In genomic region chr19:39093761-39094160, GRCh38 we compare ENCODE assay signal across 15 cellular contexts. TPM values are rescaled to one million over a fixed set of nuclear protein-coding genes. Genes with fewer than 3 reads are reported as not detected.
DNase-seq lines count a peak whose midpoint lies in the region; ATAC-seq, FAIRE-seq and TF ChIP-seq lines count a peak whose summit lies in the region.
"Had no signal": no experiment of that assay in that cellular context is flagged by ENCODE, and none has a peak within 500 bp of the region (broad histone marks: within the 10 kb centered on the region; RNA-seq: fewer than 3 reads in every experiment).

No MANE protein-coding gene starts in this region.

- no peaks in the 10 kb centered on the region for H3K79me2 ChIP-seq in K562 (ENCODE audit: control insufficient read depth, insufficient read depth, low read length)

- ATAC-seq in activated CD8-positive, alpha-beta T cell treated with anti-CD3 and anti-CD28 coated beads for 36 hours = no peak
- ATAC-seq in activated CD8-positive, alpha-beta T cell treated with anti-CD3 and anti-CD28 coated beads, Interleukin-2, amount 10 ng/mL, durations not matched to agents 7 days and 5 days = no peak
- ATAC-seq in K562 (no peak), left colon (no peak), HG02678 (IDR thresholded peaks at IDR 0.05; ENCODE audit: unreplicated experiment) (no peak)

- no peak overlapping the region for H2AFZ ChIP-seq in K562 (ENCODE audit: low read depth, low read length)

- no peaks in the 10 kb centered on the region for H3K9me1 ChIP-seq in K562 (ENCODE audit: control insufficient read depth, insufficient read depth, low read length)

- no peak overlapping the region for H3K27ac ChIP-seq in K562 (ENCODE audit: extremely low read depth, low read depth, low read length)
- no peak overlapping the region for H3K27ac ChIP-seq in small intestine (ENCODE audit: low read depth in 1 of 2, low read length in 1 of 2)
- H3K27ac ChIP-seq: ascending aorta, thoracic aorta had no signal

- peak overlapping the region; percentile 2 for H3K27ac Mint-ChIP-seq in activated CD8-positive, alpha-beta T cell treated with anti-CD3 and anti-CD28 coated beads for 36 hours
- H3K27ac Mint-ChIP-seq in activated CD8-positive, alpha-beta T cell treated with anti-CD3 and anti-CD28 coated beads, Interleukin-2, amount 10 ng/mL, durations not matched to agents 7 days and 5 days = no peak overlapping the region

- no peak for TF ChIP-seq EP300 in K562 (IDR thresholded peaks at IDR 0.05; ENCODE audit: low read length)

- H3K9me3 ChIP-seq in K562 (replicated peaks; ENCODE audit: control insufficient read depth, insufficient read depth, low read depth, low read length) (no peaks in the 10 kb centered on the region), small intestine (ENCODE audit: control insufficient read depth, low read depth) (no peaks in the 10 kb centered on the region)
- H3K9me3 ChIP-seq: ascending aorta, thoracic aorta had no signal

- H3K4me1 ChIP-seq in K562 (replicated peaks in 1 of 2; ENCODE audit: control insufficient read depth in 2 of 2, insufficient read depth in 2 of 2, low read length in 2 of 2) (no peaks in the 10 kb centered on the region), small intestine (ENCODE audit: control insufficient read depth in 2 of 2, insufficient read depth in 1 of 2, low read depth in 1 of 2, low read length in 1 of 2) (peaks cover 0 to 2% of the 10 kb centered on the region in 2 donors)
- H3K4me1 ChIP-seq: ascending aorta had no signal

- FAIRE-seq in K562 (lab: Jason Lieb, UNC) (no peak), small intestine (lab: Jason Lieb, UNC) (no peak)
- FAIRE-seq: kidney had no signal

- CTCF ChIA-PET in activated CD8-positive, alpha-beta T cell treated with anti-CD3 and anti-CD28 coated beads for 36 hours (lab: Charles Lee) = no interaction called here
- CTCF ChIA-PET in activated CD8-positive, alpha-beta T cell treated with anti-CD3 and anti-CD28 coated beads, Interleukin-2, amount 10 ng/mL, durations not matched to agents 7 days and 5 days (lab: Charles Lee) = interaction anchor here (1.3 kb wide), 1 partner anchor 14 kb away, joined by 3 read pairs; no protein-coding TSS in a partner anchor
- CTCF ChIA-PET in K562 (lab: Yijun Ruan, JAX; ENCODE audit: low intra/inter-chr PET ratio) = no interaction called here

- WGBS in K562 (ENCODE audit: insufficient coverage, low coverage, missing lambda C conversion rate) = 0% methylated on average over 3 of the region's 3 CpGs
- whole genome bisulfite sequencing in small intestine, 3 donors = 56 to 81% (median 65%) methylated on average over 3 of the region's 3 CpGs

- in situ Hi-C loops in K562 (cut with MboI) = no loop called here

- H3K27me3 ChIP-seq in K562 (ENCODE audit: control insufficient read depth in 2 of 2, insufficient read depth in 2 of 2, low read length in 2 of 2) = peaks cover 16 to 32% of the 10 kb centered on the region in 2 experiments; a peak in 4 of 5 replicates
- H3K27me3 ChIP-seq in small intestine (ENCODE audit: control insufficient read depth in 2 of 2, insufficient read depth in 2 of 2, low read length in 2 of 2) = no peaks in the 10 kb centered on the region

- no peak overlapping the region for H3K4me2 ChIP-seq in K562 (ENCODE audit: insufficient read depth, low read length)

- POLR2A ChIA-PET in activated CD8-positive, alpha-beta T cell treated with anti-CD3 and anti-CD28 coated beads for 36 hours (lab: Charles Lee) = no interaction called here
- POLR2A ChIA-PET in activated CD8-positive, alpha-beta T cell treated with anti-CD3 and anti-CD28 coated beads, Interleukin-2, amount 10 ng/mL, durations not matched to agents 7 days and 5 days (lab: Charles Lee) = no interaction called here
- POLR2A ChIA-PET in K562 (lab: Yijun Ruan, JAX) = no interaction called here

- no peaks in the 10 kb centered on the region for H4K20me1 ChIP-seq in K562 (replicated peaks; ENCODE audit: control insufficient read depth, insufficient read depth, low read length)

- H3K36me3 Mint-ChIP-seq in activated CD8-positive, alpha-beta T cell treated with anti-CD3 and anti-CD28 coated beads for 36 hours (ENCODE audit: low read depth) = no peaks in the 10 kb centered on the region
- H3K36me3 Mint-ChIP-seq in activated CD8-positive, alpha-beta T cell treated with anti-CD3 and anti-CD28 coated beads, Interleukin-2, amount 10 ng/mL, durations not matched to agents 7 days and 5 days (ENCODE audit: low read depth) = no peaks in the 10 kb centered on the region

- H3K9ac ChIP-seq in K562 (ENCODE audit: insufficient read depth in 1 of 2, low read depth in 2 of 2, low read length in 2 of 2) = no peak overlapping the region

- TF ChIP-seq CTCF in activated CD8-positive, alpha-beta T cell treated with anti-CD3 and anti-CD28 coated beads for 36 hours (IDR thresholded peaks at IDR 0.05) = no peak
- TF ChIP-seq CTCF in NB4 (IDR thresholded peaks at IDR 0.05; ENCODE audit: low read depth, low read length) = no peak
- TF ChIP-seq CTCF in K562 (IDR thresholded peaks at IDR 0.05 in 2 of 3, conservative IDR thresholded peaks at IDR 0.05 in 1 of 3; ENCODE audit: insufficient read depth in 2 of 3, low read depth in 1 of 3, low read length in 3 of 3) = no peak

- BruUV-seq in K562 (replicated peaks; lab: Mats Ljungman, UMichigan) = no TSS peak

- H3K36me3 ChIP-seq in K562 (ENCODE audit: control insufficient read depth, insufficient read depth, low read length) = no peaks in the 10 kb centered on the region
- H3K36me3 ChIP-seq in small intestine (ENCODE audit: control insufficient read depth in 2 of 2, insufficient read depth in 2 of 2, low read length in 2 of 2) = no peaks in the 10 kb centered on the region
- H3K36me3 ChIP-seq: ascending aorta, thoracic aorta had no signal

- no peak for TF ChIP-seq POLR2A in NB4 (IDR thresholded peaks at IDR 0.05; ENCODE audit: extremely low read depth, insufficient read length)
- no peak for TF ChIP-seq POLR2A in K562 (conservative IDR thresholded peaks at IDR 0.05)

- intact Hi-C loops in activated CD8-positive, alpha-beta T cell treated with anti-CD3 and anti-CD28 coated beads for 36 hours (cut with micrococcal nuclease) = no loop called here
- intact Hi-C loops in K562 (cut with micrococcal nuclease) (no loop called here), left colon (cut with DNase I, micrococcal nuclease) (no loop called here)

- H3K4me3 ChIP-seq in NB4 (ENCODE audit: low read depth, low read length) (no peak overlapping the region), K562 (no peak overlapping the region), small intestine (ENCODE audit: low read depth in 1 of 2, low read length in 2 of 2) (no peak overlapping the region)
- H3K4me3 ChIP-seq: ascending aorta, thoracic aorta had no signal

- H3K4me3 Mint-ChIP-seq in activated CD8-positive, alpha-beta T cell treated with anti-CD3 and anti-CD28 coated beads for 36 hours = no peak overlapping the region
- H3K4me3 Mint-ChIP-seq in activated CD8-positive, alpha-beta T cell treated with anti-CD3 and anti-CD28 coated beads, Interleukin-2, amount 10 ng/mL, durations not matched to agents 7 days and 5 days = no peak overlapping the region

- DNase-seq in activated CD8-positive, alpha-beta T cell treated with anti-CD3 and anti-CD28 coated beads for 36 hours = no peak
- DNase-seq in activated CD8-positive, alpha-beta T cell treated with anti-CD3 and anti-CD28 coated beads, Interleukin-2, amount 10 ng/mL, durations not matched to agents 7 days and 5 days = no peak
- DNase-seq in NB4 (ENCODE audit: low read depth) (peak; percentile 30), K562 (ENCODE audit: extremely low read depth in 1 of 4, low spot score in 3 of 4) (no peak), non-pigmented ciliary epithelial cell (ENCODE audit: low read depth) (peak; percentile 17), left colon (no peak), small intestine (no peak)
- DNase-seq: Calu3, kidney, NCI-H345 had no signal

- no peaks in the 10 kb centered on the region for H3K9me3 Mint-ChIP-seq in activated CD8-positive, alpha-beta T cell treated with anti-CD3 and anti-CD28 coated beads for 36 hours
- no peaks in the 10 kb centered on the region for H3K9me3 Mint-ChIP-seq in activated CD8-positive, alpha-beta T cell treated with anti-CD3 and anti-CD28 coated beads, Interleukin-2, amount 10 ng/mL, durations not matched to agents 7 days and 5 days (ENCODE audit: insufficient read depth)

- H3K4me1 Mint-ChIP-seq in activated CD8-positive, alpha-beta T cell treated with anti-CD3 and anti-CD28 coated beads for 36 hours (ENCODE audit: low read depth) = peaks cover 5% of the 10 kb centered on the region
- no peaks in the 10 kb centered on the region for H3K4me1 Mint-ChIP-seq in activated CD8-positive, alpha-beta T cell treated with anti-CD3 and anti-CD28 coated beads, Interleukin-2, amount 10 ng/mL, durations not matched to agents 7 days and 5 days (ENCODE audit: low read depth)

- no peak for TF ChIP-seq RAD21 in K562 (CRISPR knock-in tag; conservative IDR thresholded peaks at IDR 0.05 in 1 of 2, IDR thresholded peaks at IDR 0.05 in 1 of 2)

- H3K27me3 Mint-ChIP-seq in activated CD8-positive, alpha-beta T cell treated with anti-CD3 and anti-CD28 coated beads for 36 hours = peaks cover 21% of the 10 kb centered on the region
- H3K27me3 Mint-ChIP-seq in activated CD8-positive, alpha-beta T cell treated with anti-CD3 and anti-CD28 coated beads, Interleukin-2, amount 10 ng/mL, durations not matched to agents 7 days and 5 days (ENCODE audit: low read depth) = peaks cover 25% of the 10 kb centered on the region

RNA-seq across cellular contexts. Expression of gene ACP7, which starts 9.6 kb away (rescaled TPM):
- not detected for total RNA-seq in activated CD8-positive, alpha-beta T cell treated with anti-CD3 and anti-CD28 coated beads for 36 hours
- total RNA-seq in activated CD8-positive, alpha-beta T cell treated with anti-CD3 and anti-CD28 coated beads, Interleukin-2, amount 10 ng/mL, durations not matched to agents 7 days and 5 days = not detected
- not detected in 2 replicates for total RNA-seq in K562 (2011; cell fraction: chromatin; rRNA removed; ENCODE audit: low replicate concordance)
- total RNA-seq in K562 (2011; cell fraction: nucleolus; rRNA removed) = not detected in 2 replicates
- not detected in 2 replicates for total RNA-seq in K562 (2011; cell fraction: nucleoplasm; rRNA removed)
- total RNA-seq in K562 (2014; rRNA removed) (not detected in 2 replicates), K562 (2014; rRNA removed; fragmentation: Illumina TruSeq; extraction: Trizol) (not detected in 2 replicates), K562 (2015; rRNA removed; fragmentation: Illumina TruSeq; extraction: Trizol) (not detected in 2 replicates), K562 (2021) (not detected in 2 replicates), left colon (not detected)
- polyA plus RNA-seq in K562 (2011; rRNA removed) (not detected in 2 replicates), K562 (2014; fragmentation: Illumina TruSeq; extraction: Trizol) (not detected in 2 replicates), K562 (2014; fragmentation: Nextera tagmentation; extraction: Ambion mirVana) (not detected), K562 (2014; rRNA removed) (not detected in 2 replicates), small intestine (under 1 TPM in 1 of 3 donors, not detected in 2; 0.01 TPM)
- not detected in 2 replicates for polyA plus RNA-seq in K562 (2011; cell fraction: cytosol; rRNA removed)
- not detected in 2 replicates for polyA plus RNA-seq in K562 (2011; cell fraction: nucleus; rRNA removed)
- polyA plus RNA-seq in K562 (2012) = not detected in 2 replicates
- not detected in 2 replicates for polyA minus RNA-seq in K562 (2011; rRNA and poly(A)+ RNA removed)
- polyA minus RNA-seq in K562 (2011; cell fraction: cytosol; rRNA and poly(A)+ RNA removed) = not detected in 2 replicates
- not detected in 2 replicates for polyA minus RNA-seq in K562 (2011; cell fraction: nucleus; rRNA and poly(A)+ RNA removed)
- total RNA-seq: A673; ascending aorta; kidney; T-helper 1 cell treated with Interleukin-12 subunit alpha and Interleukin-12 subunit beta and Interleukin-4 antibody, amounts not matched to agents 30 ng/mL and 1 ng/mL, for 36 hours; thoracic aorta had no signal

RNA-seq across cellular contexts. Expression of gene PAK4, which starts 31.8 kb away (rescaled TPM):
- total RNA-seq in activated CD8-positive, alpha-beta T cell treated with anti-CD3 and anti-CD28 coated beads for 36 hours = 10 to 100 TPM in 1 of 2 experiments, 1 to 10 TPM in 1; 9.8 to 11.5 TPM
- total RNA-seq in activated CD8-positive, alpha-beta T cell treated with anti-CD3 and anti-CD28 coated beads, Interleukin-2, amount 10 ng/mL, durations not matched to agents 7 days and 5 days = 10 to 100 TPM; 15.3 to 18.2 TPM
- total RNA-seq in K562 (2011; cell fraction: chromatin; rRNA removed; ENCODE audit: low replicate concordance) = 16.9 and 47.2 TPM in 2 replicates
- 23.7 and 25.8 TPM in 2 replicates for total RNA-seq in K562 (2011; cell fraction: nucleolus; rRNA removed)
- total RNA-seq in K562 (2011; cell fraction: nucleoplasm; rRNA removed) = 17.7 and 19.4 TPM in 2 replicates
- total RNA-seq in K562 (2014; rRNA removed) (5.8 and 9.2 TPM in 2 replicates), K562 (2014; rRNA removed; fragmentation: Illumina TruSeq; extraction: Trizol) (1.6 and 2.6 TPM in 2 replicates), K562 (2015; rRNA removed; fragmentation: Illumina TruSeq; extraction: Trizol) (5.4 and 6.3 TPM in 2 replicates), K562 (2021) (33.1 and 33.5 TPM in 2 replicates), left colon (10 to 100 TPM; 85.0 to 96.9 TPM)
- polyA plus RNA-seq in K562 (2011; rRNA removed) (6.0 and 12.1 TPM in 2 replicates), K562 (2014; fragmentation: Illumina TruSeq; extraction: Trizol) (10.6 and 22.2 TPM in 2 replicates), K562 (2014; fragmentation: Nextera tagmentation; extraction: Ambion mirVana) (under 1 TPM; 0.21 to 0.46 TPM), K562 (2014; rRNA removed) (11.5 and 14.4 TPM in 2 replicates), small intestine (10 to 100 TPM; 34.6 to 59.7 (median 48.8) TPM)
- polyA plus RNA-seq in K562 (2011; cell fraction: cytosol; rRNA removed) = 12.2 and 23.6 TPM in 2 replicates
- polyA plus RNA-seq in K562 (2011; cell fraction: nucleus; rRNA removed) = 16.7 and 23.1 TPM in 2 replicates
- polyA plus RNA-seq in K562 (2012) = 25.3 and 28.8 TPM in 2 replicates
- 4.8 and 6.7 TPM in 2 replicates for polyA minus RNA-seq in K562 (2011; rRNA and poly(A)+ RNA removed)
- polyA minus RNA-seq in K562 (2011; cell fraction: cytosol; rRNA and poly(A)+ RNA removed) = 13.6 and 24.9 TPM in 2 replicates
- 6.2 and 7.1 TPM in 2 replicates for polyA minus RNA-seq in K562 (2011; cell fraction: nucleus; rRNA and poly(A)+ RNA removed)

Comparison
In these comparisons a context has a peak if more than half of its experiments do, and no peak if none do; other contexts are left out.
1. DNase-seq: peak in NB4 (single experiment) and non-pigmented ciliary epithelial cell (single experiment); none in activated CD8-positive, alpha-beta T cell treated with anti-CD3 and anti-CD28 coated beads for 36 hours (single experiment), activated CD8-positive, alpha-beta T cell treated with anti-CD3 and anti-CD28 coated beads, Interleukin-2, amount 10 ng/mL, durations not matched to agents 7 days and 5 days (single experiment), K562 (0 of 4), left colon (0 of 2) and small intestine (single experiment).